In genomic region chr6:27687154-27688013, GRCh38 we compare ENCODE assay signal across 1 cellular context.
TF ChIP-seq lines count a peak whose summit lies in the region.

No MANE protein-coding gene starts in this region.

TF ChIP-seq in HepG2, 621 proteins besides CTCF, POLR2A, EP300 and RAD21 (continued from another document and continues in another):
- TF ChIP-seq PRDM10 (CRISPR knock-in tag; IDR thresholded peaks at IDR 0.05; ENCODE audit: low read depth), result peak; percentile 54; the same call in 1 of the 2 replicates
- TF ChIP-seq BHLHE40 (IDR thresholded peaks at IDR 0.05; ENCODE audit: low read length), result no peak
- no peak for TF ChIP-seq ZFYVE20 (CRISPR knock-in tag; IDR thresholded peaks at IDR 0.05; ENCODE audit: borderline replicate concordance, low read depth)
- no peak for TF ChIP-seq BRF2 (CRISPR knock-in tag; IDR thresholded peaks at IDR 0.05)
- no peak for TF ChIP-seq CAMTA2 (CRISPR knock-in tag; IDR thresholded peaks at IDR 0.05; ENCODE audit: borderline replicate concordance)
- no peak for TF ChIP-seq ZNF609 (CRISPR knock-in tag; IDR thresholded peaks at IDR 0.05; ENCODE audit: borderline replicate concordance)
- TF ChIP-seq IKZF5 (CRISPR knock-in tag; IDR thresholded peaks at IDR 0.05), result peak; percentile 34; the same call in 1 of the 2 replicates
- no peak for TF ChIP-seq ZNF556 (CRISPR knock-in tag; IDR thresholded peaks at IDR 0.05; ENCODE audit: borderline replicate concordance)
- peak; percentile 48; the same call in 1 of the 2 replicates for TF ChIP-seq ZNF558 (CRISPR knock-in tag; IDR thresholded peaks at IDR 0.05; ENCODE audit: borderline replicate concordance)
- TF ChIP-seq GLMP (CRISPR knock-in tag; IDR thresholded peaks at IDR 0.05; ENCODE audit: borderline replicate concordance), result no peak
- TF ChIP-seq POGZ (CRISPR knock-in tag; IDR thresholded peaks at IDR 0.05), result no peak; the same call in 1 of the 2 replicates
- no peak for TF ChIP-seq MTF1 (CRISPR knock-in tag; IDR thresholded peaks at IDR 0.05)
- TF ChIP-seq ZNF782 (CRISPR knock-in tag; IDR thresholded peaks at IDR 0.05; ENCODE audit: borderline replicate concordance), result no peak
- peak; percentile 10; the same call in 1 of the 2 replicates for TF ChIP-seq FOXK1 (CRISPR knock-in tag; IDR thresholded peaks at IDR 0.05; ENCODE audit: borderline replicate concordance, low read depth)
- TF ChIP-seq ZNF740 (CRISPR knock-in tag; IDR thresholded peaks at IDR 0.05), result no peak
- no peak for TF ChIP-seq ZNF512B (CRISPR knock-in tag; IDR thresholded peaks at IDR 0.05; ENCODE audit: borderline replicate concordance)
- no peak for TF ChIP-seq ZNF101 (CRISPR knock-in tag; IDR thresholded peaks at IDR 0.05; ENCODE audit: borderline replicate concordance, low read depth)
- no peak for TF ChIP-seq ZBTB34 (CRISPR knock-in tag; IDR thresholded peaks at IDR 0.05)
- TF ChIP-seq TBP (CRISPR knock-in tag; IDR thresholded peaks at IDR 0.05), result no peak
- TF ChIP-seq RNF2 (conservative IDR thresholded peaks at IDR 0.05; ENCODE audit: low read depth), result no peak
- TF ChIP-seq NFAT5 (CRISPR knock-in tag; IDR thresholded peaks at IDR 0.05), result no peak
- 0 out of 2 replicates have a peak, but pooled peaks have one; percentile 17 for TF ChIP-seq GZF1 (CRISPR knock-in tag; IDR thresholded peaks at IDR 0.05)
- TF ChIP-seq DR1 (CRISPR knock-in tag; IDR thresholded peaks at IDR 0.05), result no peak
- no peak; the same call in 1 of the 2 replicates for TF ChIP-seq ARHGAP35 (CRISPR knock-in tag; IDR thresholded peaks at IDR 0.05; ENCODE audit: borderline replicate concordance)
- TF ChIP-seq ZNF530 (CRISPR knock-in tag; IDR thresholded peaks at IDR 0.05; ENCODE audit: low read depth), result no peak
- TF ChIP-seq KDM4B (CRISPR knock-in tag; IDR thresholded peaks at IDR 0.05), result no peak
- no peak for TF ChIP-seq SCMH1 (CRISPR knock-in tag; IDR thresholded peaks at IDR 0.05; ENCODE audit: borderline replicate concordance)
- no peak for TF ChIP-seq KLF13 (CRISPR knock-in tag; IDR thresholded peaks at IDR 0.05)
